In genomic region chr2:121058852-121059558, GRCh38 we compare ENCODE assay signal across 19 cellular contexts.
"Had no signal": no experiment of that assay in that cellular context is flagged by ENCODE, and none has a peak within 500 bp of the region (broad histone marks: within the 10 kb centered on the region; RNA-seq: fewer than 3 reads in every experiment).

No MANE protein-coding gene starts in this region.

- H3K9me3 Mint-ChIP-seq: activated naive CD8-positive, alpha-beta T cell treated with anti-CD3 and anti-CD28 coated beads, Interleukin-2, amount 10 ng/mL, durations not matched to agents 7 days and 5 days; natural killer cell treated with Interleukin-12 subunit alpha and Interleukin-12 subunit beta and Interleukin-15 and Interleukin-18, amount 100 ng/mL, for 72 hours; stimulated activated effector memory CD8-positive, alpha-beta T cell treated with anti-CD3 and anti-CD28 coated beads, Interleukin-12 subunit alpha, Interleukin-12 subunit beta, amount 100 ng/mL, for 72 hours; stimulated activated naive CD8-positive, alpha-beta T cell treated with anti-CD3 and anti-CD28 coated beads, Interleukin-15, amount 100 ng/mL, for 72 hours; T-helper 1 cell treated with Interleukin-12 subunit alpha and Interleukin-12 subunit beta and Interleukin-4 antibody, amounts not matched to agents 30 μg/mL and 1 μg/mL, for 36 hours had no signal

- H3K4me1 Mint-ChIP-seq: activated naive CD8-positive, alpha-beta T cell treated with anti-CD3 and anti-CD28 coated beads, Interleukin-2, amount 10 ng/mL, durations not matched to agents 7 days and 5 days; stimulated activated effector memory CD8-positive, alpha-beta T cell treated with anti-CD3 and anti-CD28 coated beads, Interleukin-12 subunit alpha, Interleukin-12 subunit beta, amount 100 ng/mL, for 72 hours; stimulated activated naive CD8-positive, alpha-beta T cell treated with anti-CD3 and anti-CD28 coated beads, Interleukin-15, amount 100 ng/mL, for 72 hours had no signal

- DNase-seq: activated CD4-positive, alpha-beta T cell treated with anti-CD3 and anti-CD28 coated beads, Interleukin-2, amount 50 U/mL, for 4 hours; activated naive CD4-positive, alpha-beta T cell treated with Interleukin-2 at 50 U/mL for 16 hours; activated naive CD8-positive, alpha-beta T cell treated with anti-CD3 and anti-CD28 coated beads, Interleukin-2, amount 10 ng/mL, durations not matched to agents 7 days and 5 days; activated T-cell treated with anti-CD3 and anti-CD28 coated beads, Interleukin-2, amount 50 U/mL, for 48 hours; amygdala; foreskin keratinocyte; left ventricle myocardium inferior; mammary epithelial cell; midbrain; ovary; right cardiac atrium; stimulated activated CD4-positive, alpha-beta T cell treated with anti-CD3 and anti-CD28 coated beads, Interleukin-1b, Interleukin-23, amount 100 ng/mL, for 48 hours; stimulated activated naive CD8-positive, alpha-beta T cell treated with anti-CD3 and anti-CD28 coated beads, Interleukin-15, amount 100 ng/mL, for 72 hours; T1000; tibial artery had no signal

- ATAC-seq: stimulated activated naive CD8-positive, alpha-beta T cell treated with anti-CD3 and anti-CD28 coated beads, Interleukin-15, amount 100 ng/mL, for 72 hours; WTC11 had no signal

- H3K36me3 Mint-ChIP-seq: activated naive CD8-positive, alpha-beta T cell treated with anti-CD3 and anti-CD28 coated beads, Interleukin-2, amount 10 ng/mL, durations not matched to agents 7 days and 5 days; natural killer cell treated with Interleukin-12 subunit alpha and Interleukin-12 subunit beta and Interleukin-15 and Interleukin-18, amount 100 ng/mL, for 72 hours; stimulated activated effector memory CD8-positive, alpha-beta T cell treated with anti-CD3 and anti-CD28 coated beads, Interleukin-12 subunit alpha, Interleukin-12 subunit beta, amount 100 ng/mL, for 72 hours; WTC11 had no signal

- H3K27ac Mint-ChIP-seq: activated naive CD8-positive, alpha-beta T cell treated with anti-CD3 and anti-CD28 coated beads, Interleukin-2, amount 10 ng/mL, durations not matched to agents 7 days and 5 days; natural killer cell treated with Interleukin-12 subunit alpha and Interleukin-12 subunit beta and Interleukin-15 and Interleukin-18, amount 100 ng/mL, for 72 hours; stimulated activated naive CD8-positive, alpha-beta T cell treated with anti-CD3 and anti-CD28 coated beads, Interleukin-15, amount 100 ng/mL, for 72 hours; T-helper 1 cell treated with Interleukin-12 subunit alpha and Interleukin-12 subunit beta and Interleukin-4 antibody, amounts not matched to agents 30 μg/mL and 1 μg/mL, for 36 hours; WTC11 had no signal

- H3K4me3 Mint-ChIP-seq: activated naive CD8-positive, alpha-beta T cell treated with anti-CD3 and anti-CD28 coated beads, Interleukin-2, amount 10 ng/mL, durations not matched to agents 7 days and 5 days; natural killer cell treated with Interleukin-12 subunit alpha and Interleukin-12 subunit beta and Interleukin-15 and Interleukin-18, amount 100 ng/mL, for 72 hours; stimulated activated effector memory CD8-positive, alpha-beta T cell treated with anti-CD3 and anti-CD28 coated beads, Interleukin-12 subunit alpha, Interleukin-12 subunit beta, amount 100 ng/mL, for 72 hours; stimulated activated naive CD8-positive, alpha-beta T cell treated with anti-CD3 and anti-CD28 coated beads, Interleukin-15, amount 100 ng/mL, for 72 hours; T-helper 1 cell treated with Interleukin-12 subunit alpha and Interleukin-12 subunit beta and Interleukin-4 antibody, amounts not matched to agents 30 μg/mL and 1 μg/mL, for 36 hours; WTC11 had no signal
